12 cellular contexts compared by ENCODE assay signal in the genomic region with DNA sequence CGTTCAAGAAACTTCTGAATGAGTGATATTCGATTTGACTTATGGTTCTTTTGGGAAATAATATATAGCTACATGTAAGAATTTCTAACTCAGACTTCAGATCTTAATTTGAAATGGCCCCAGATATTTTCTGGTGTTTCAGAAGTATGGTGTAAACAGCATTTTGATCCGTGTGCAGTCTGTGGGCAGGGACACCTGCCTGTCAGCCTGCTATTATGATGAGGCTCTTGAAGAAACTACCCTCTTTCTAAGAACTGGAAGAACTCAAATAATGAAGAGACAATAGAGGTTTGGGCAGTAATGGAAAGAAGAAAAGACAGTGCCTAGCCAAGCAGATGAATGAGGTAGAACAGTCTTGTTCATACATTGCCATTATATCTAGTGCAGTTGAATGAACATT.
DNase-seq lines count a peak whose midpoint lies in the region; ATAC-seq and TF ChIP-seq lines count a peak whose summit lies in the region.
"Had no signal": no experiment of that assay in that cellular context is flagged by ENCODE, and none has a peak within 500 bp of the region (broad histone marks: within the 10 kb centered on the region; RNA-seq: fewer than 3 reads in every experiment).

No MANE protein-coding gene starts in this region.

- no peak overlapping the region for H3K27ac ChIP-seq in mesenchymal stem cell (ENCODE audit: low read length, poor library complexity, severe bottlenecking)

- no peak overlapping the region for H4K8ac ChIP-seq in mesenchymal stem cell (ENCODE audit: low read length)

- POLR2A ChIA-PET in activated CD4-positive, alpha-beta memory T cell treated with anti-CD3 and anti-CD28 coated beads, Interleukin-2, amount 10 ng/mL, durations not matched to agents 7 days and 5 days (lab: Charles Lee): interaction anchor here (1.2 kb wide), 1 partner anchor 16 kb away, joined by 6 read pairs; no protein-coding TSS in a partner anchor
- POLR2A ChIA-PET in activated CD4-positive, alpha-beta memory T cell treated with anti-CD3 and anti-CD28 coated beads for 36 hours (lab: Charles Lee): interaction anchor here (0.7 kb wide), 1 partner anchor 257 kb away, joined by 3 read pairs; no protein-coding TSS in a partner anchor
- POLR2A ChIA-PET in MCF 10A (lab: Yijun Ruan, JAX): interaction anchor here (0.6 to 7.6 kb wide), 27 partner anchors 11 to 1026 kb away, joined by 3 to 230 read pairs (median 5); no protein-coding TSS in a partner anchor

- intact Hi-C loops in activated CD4-positive, alpha-beta memory T cell treated with anti-CD3 and anti-CD28 coated beads for 36 hours (cut with micrococcal nuclease): loop anchor here (2.0 to 10.0 kb wide), 5 partner anchors 434 to 1132 kb away; partner anchors contain the start of genes ENKUR and THNSL1
- intact Hi-C loops in MCF 10A (cut with micrococcal nuclease): loop anchor here (1.0 to 5.0 kb wide), 3 partner anchors 36 to 210 kb away; no protein-coding TSS in a partner anchor
- intact Hi-C loops in Right ventricle myocardium inferior (cut with DNase I): no loop called here

- H2BK15ac ChIP-seq in mesenchymal stem cell (ENCODE audit: low read depth, poor library complexity, severe bottlenecking): no peak overlapping the region

- H3K4ac ChIP-seq in mesenchymal stem cell (ENCODE audit: low read depth in 1 of 2, low read length in 2 of 2): no peak overlapping the region

- H3K79me1 ChIP-seq in mesenchymal stem cell (replicated peaks; ENCODE audit: low read length, poor library complexity, severe bottlenecking): peaks cover 9% of the 10 kb centered on the region

- peaks cover 0 to 11% of the 10 kb centered on the region in 2 experiments for H3K36me3 ChIP-seq in mesenchymal stem cell (ENCODE audit: control insufficient read depth in 1 of 2, insufficient read depth in 2 of 2, low read depth in 1 of 2, low read length in 2 of 2)

- DNase-seq in activated CD4-positive, alpha-beta memory T cell treated with anti-CD3 and anti-CD28 coated beads, Interleukin-2, amount 10 ng/mL, durations not matched to agents 7 days and 5 days: no peak
- DNase-seq in activated CD4-positive, alpha-beta memory T cell treated with anti-CD3 and anti-CD28 coated beads for 36 hours: no peak
- DNase-seq in MCF 10A (ENCODE audit: unreplicated experiment) (peak; percentile 6), mesenchymal stem cell (no peak), type B pancreatic cell (ENCODE audit: extremely low spot score, unreplicated experiment) (no peak), Right ventricle myocardium inferior (ENCODE audit: missing footprints) (no peak), omental fat pad (ENCODE audit: low spot score) (no peak), UCSD-AML1 (lab: John Stamatoyannopoulos, UW; ENCODE audit: unreplicated experiment) (no peak)
- DNase-seq: head of caudate nucleus; naive B cell; NCI-H82; stimulated activated CD4-positive, alpha-beta T cell treated with anti-CD3 and anti-CD28 coated beads, Interleukin-4, amount 100 ng/mL, for 4 hours had no signal

- H3K4me3 ChIP-seq in mesenchymal stem cell (ENCODE audit: insufficient read depth in 1 of 2, low read depth in 1 of 2, low read length in 2 of 2): peak overlapping the region in 1 of 2 experiments; percentile 80

- H2BK5ac ChIP-seq in mesenchymal stem cell (ENCODE audit: low read depth, low read length, poor library complexity, severe bottlenecking): no peak overlapping the region

- H3K23ac ChIP-seq in mesenchymal stem cell (ENCODE audit: low read length in 2 of 2): no peak overlapping the region

- H3K4me3 Mint-ChIP-seq in activated CD4-positive, alpha-beta memory T cell treated with anti-CD3 and anti-CD28 coated beads, Interleukin-2, amount 10 ng/mL, durations not matched to agents 7 days and 5 days: peak overlapping the region; percentile 42
- H3K4me3 Mint-ChIP-seq in activated CD4-positive, alpha-beta memory T cell treated with anti-CD3 and anti-CD28 coated beads for 36 hours: no peak overlapping the region
- H3K4me3 Mint-ChIP-seq in MCF 10A (ENCODE audit: unreplicated experiment): peak overlapping the region; percentile 76
- H3K4me3 Mint-ChIP-seq in type B pancreatic cell: peak overlapping the region; percentile 77
- H3K4me3 Mint-ChIP-seq: naive B cell had no signal

- peak overlapping the region; percentile 69 for H3K4me2 ChIP-seq in mesenchymal stem cell (ENCODE audit: low read length, poor library complexity, severe bottlenecking)

- H3K27ac Mint-ChIP-seq in activated CD4-positive, alpha-beta memory T cell treated with anti-CD3 and anti-CD28 coated beads, Interleukin-2, amount 10 ng/mL, durations not matched to agents 7 days and 5 days: no peak overlapping the region
- no peak overlapping the region for H3K27ac Mint-ChIP-seq in activated CD4-positive, alpha-beta memory T cell treated with anti-CD3 and anti-CD28 coated beads for 36 hours
- H3K27ac Mint-ChIP-seq in MCF 10A (ENCODE audit: low read depth, unreplicated experiment): peak overlapping the region; percentile 90
- peak overlapping the region; percentile 57 for H3K27ac Mint-ChIP-seq in type B pancreatic cell
- H3K27ac Mint-ChIP-seq: naive B cell had no signal

- no peaks in the 10 kb centered on the region for H3K9me3 Mint-ChIP-seq in activated CD4-positive, alpha-beta memory T cell treated with anti-CD3 and anti-CD28 coated beads, Interleukin-2, amount 10 ng/mL, durations not matched to agents 7 days and 5 days
- H3K9me3 Mint-ChIP-seq in activated CD4-positive, alpha-beta memory T cell treated with anti-CD3 and anti-CD28 coated beads for 36 hours: no peaks in the 10 kb centered on the region
- H3K9me3 Mint-ChIP-seq in MCF 10A (ENCODE audit: unreplicated experiment) (no peaks in the 10 kb centered on the region), type B pancreatic cell (no peaks in the 10 kb centered on the region)

- WGBS in mesenchymal stem cell: 80% methylated on average over 1 of the region's 3 CpGs

- BruUV-seq in MCF 10A (replicated peaks; lab: Mats Ljungman, UMichigan): no TSS peak

- no peak overlapping the region for H2BK12ac ChIP-seq in mesenchymal stem cell (ENCODE audit: low read length in 2 of 2)

- H2AK5ac ChIP-seq in mesenchymal stem cell (ENCODE audit: low read length, severe bottlenecking): no peak overlapping the region

- no peak overlapping the region for H2BK120ac ChIP-seq in mesenchymal stem cell (ENCODE audit: low read depth, low read length)

- H3K18ac ChIP-seq in mesenchymal stem cell (ENCODE audit: low read depth in 1 of 2, low read length in 2 of 2): no peak overlapping the region

- H3K14ac ChIP-seq in mesenchymal stem cell (ENCODE audit: low read length in 2 of 2): no peak overlapping the region

- no peaks in the 10 kb centered on the region for H3K27me3 ChIP-seq in mesenchymal stem cell (ENCODE audit: control insufficient read depth in 1 of 2, insufficient read depth in 1 of 2, low read length in 2 of 2)

- H2AFZ ChIP-seq in mesenchymal stem cell (ENCODE audit: low read depth, low read length): no peak overlapping the region

- H3K9ac ChIP-seq in mesenchymal stem cell (ENCODE audit: low read length): peak overlapping the region; percentile 87

- ATAC-seq in Right ventricle myocardium inferior: no peak
- no peak for ATAC-seq in omental fat pad (ENCODE audit: low FRiP score)

- peaks cover 20% of the 10 kb centered on the region for H3K4me1 ChIP-seq in mesenchymal stem cell (ENCODE audit: control insufficient read depth, insufficient read depth, low read depth, low read length)

- TF ChIP-seq CTCF in MCF 10A (IDR thresholded peaks at IDR 0.05; ENCODE audit: unreplicated experiment) (no peak), type B pancreatic cell (conservative IDR thresholded peaks at IDR 0.05) (no peak), omental fat pad (IDR thresholded peaks at IDR 0.05) (no peak)

- CTCF ChIA-PET in activated CD4-positive, alpha-beta memory T cell treated with anti-CD3 and anti-CD28 coated beads, Interleukin-2, amount 10 ng/mL, durations not matched to agents 7 days and 5 days (lab: Charles Lee): interaction anchor here (1.3 kb wide), 1 partner anchor 16 kb away, joined by 5 read pairs; no protein-coding TSS in a partner anchor
- CTCF ChIA-PET in activated CD4-positive, alpha-beta memory T cell treated with anti-CD3 and anti-CD28 coated beads for 36 hours (lab: Charles Lee): no interaction called here
- CTCF ChIA-PET in MCF 10A (lab: Yijun Ruan, JAX): interaction anchor here (0.6 to 1.6 kb wide), 7 partner anchors 12 to 536 kb away, joined by 3 to 5 read pairs (median 4); no protein-coding TSS in a partner anchor

- no peaks in the 10 kb centered on the region for H3K9me3 ChIP-seq in mesenchymal stem cell (ENCODE audit: control insufficient read depth, low read length)

- no peaks in the 10 kb centered on the region for H3K36me3 Mint-ChIP-seq in activated CD4-positive, alpha-beta memory T cell treated with anti-CD3 and anti-CD28 coated beads, Interleukin-2, amount 10 ng/mL, durations not matched to agents 7 days and 5 days (ENCODE audit: low read depth)
- no peaks in the 10 kb centered on the region for H3K36me3 Mint-ChIP-seq in activated CD4-positive, alpha-beta memory T cell treated with anti-CD3 and anti-CD28 coated beads for 36 hours
- peaks cover 34% of the 10 kb centered on the region for H3K36me3 Mint-ChIP-seq in MCF 10A (ENCODE audit: insufficient read depth, unreplicated experiment)
- peaks cover 27% of the 10 kb centered on the region for H3K36me3 Mint-ChIP-seq in type B pancreatic cell
- H3K36me3 Mint-ChIP-seq: naive B cell had no signal

- no peak overlapping the region for H4K91ac ChIP-seq in mesenchymal stem cell (ENCODE audit: low read length)

- peaks cover 51% of the 10 kb centered on the region for H3K4me1 Mint-ChIP-seq in activated CD4-positive, alpha-beta memory T cell treated with anti-CD3 and anti-CD28 coated beads, Interleukin-2, amount 10 ng/mL, durations not matched to agents 7 days and 5 days
- peaks cover 42% of the 10 kb centered on the region for H3K4me1 Mint-ChIP-seq in activated CD4-positive, alpha-beta memory T cell treated with anti-CD3 and anti-CD28 coated beads for 36 hours (ENCODE audit: low read depth)
- H3K4me1 Mint-ChIP-seq in MCF 10A (ENCODE audit: insufficient read depth, unreplicated experiment) (peaks cover 48% of the 10 kb centered on the region), type B pancreatic cell (ENCODE audit: unreplicated experiment) (peaks cover 37% of the 10 kb centered on the region)
- H3K4me1 Mint-ChIP-seq: naive B cell had no signal

- H3K27me3 Mint-ChIP-seq in activated CD4-positive, alpha-beta memory T cell treated with anti-CD3 and anti-CD28 coated beads, Interleukin-2, amount 10 ng/mL, durations not matched to agents 7 days and 5 days: peaks cover 13% of the 10 kb centered on the region
- H3K27me3 Mint-ChIP-seq in activated CD4-positive, alpha-beta memory T cell treated with anti-CD3 and anti-CD28 coated beads for 36 hours: peaks cover 21% of the 10 kb centered on the region
- H3K27me3 Mint-ChIP-seq in MCF 10A (ENCODE audit: insufficient read depth, unreplicated experiment): no peaks in the 10 kb centered on the region
- no peaks in the 10 kb centered on the region for H3K27me3 Mint-ChIP-seq in type B pancreatic cell
- H3K27me3 Mint-ChIP-seq: naive B cell had no signal

Comparison
In these comparisons a context has a peak if more than half of its experiments do, and no peak if none do; other contexts are left out.
1. H3K27ac Mint-ChIP-seq: peak in MCF 10A (single experiment) and type B pancreatic cell (single experiment); none in activated CD4-positive, alpha-beta memory T cell treated with anti-CD3 and anti-CD28 coated beads, Interleukin-2, amount 10 ng/mL, durations not matched to agents 7 days and 5 days (single experiment) and activated CD4-positive, alpha-beta memory T cell treated with anti-CD3 and anti-CD28 coated beads for 36 hours (single experiment).